In the genomic region with DNA sequence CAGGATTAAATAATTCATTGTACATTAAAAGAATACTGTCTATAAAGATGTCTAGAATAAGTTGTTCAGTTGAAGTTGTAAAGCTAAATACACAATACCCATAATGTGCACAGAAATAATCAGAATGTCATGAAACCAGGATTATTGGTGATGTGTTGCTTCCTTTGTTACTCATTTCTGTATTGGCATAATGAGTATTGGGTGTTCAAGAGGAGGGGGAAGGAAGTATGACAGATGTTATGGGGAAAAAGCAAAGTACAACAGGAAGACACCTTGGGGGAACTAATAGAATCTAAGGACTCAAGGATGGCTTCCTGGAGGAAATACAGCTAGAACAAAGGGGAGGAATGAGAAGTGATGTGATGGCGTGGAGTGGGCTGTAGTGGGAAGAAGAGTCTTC, we compare ENCODE assay signal across 28 cellular contexts. TPM values are rescaled to one million over a fixed set of nuclear protein-coding genes. Genes with fewer than 3 reads are reported as not detected.
DNase-seq lines count a peak whose midpoint lies in the region; ATAC-seq, FAIRE-seq and TF ChIP-seq lines count a peak whose summit lies in the region.
"Had no signal": no experiment of that assay in that cellular context is flagged by ENCODE, and none has a peak within 500 bp of the region (broad histone marks: within the 10 kb centered on the region; RNA-seq: fewer than 3 reads in every experiment).

No MANE protein-coding gene starts in this region.

- peak overlapping the region; percentile 78 for H3K4me3 Mint-ChIP-seq in natural killer cell treated with Interleukin-12 subunit alpha and Interleukin-12 subunit beta and Interleukin-15 and Interleukin-18, amount 100 ng/mL, for 72 hours
- H3K4me3 Mint-ChIP-seq in natural killer cell = no peak overlapping the region
- H3K4me3 Mint-ChIP-seq: naive thymus-derived CD8-positive, alpha-beta T cell; type B pancreatic cell had no signal

- DNase-seq in natural killer cell treated with Interleukin-12 subunit alpha and Interleukin-12 subunit beta and Interleukin-15 and Interleukin-18, amount 100 ng/mL, for 72 hours (ENCODE audit: low spot score) = no peak
- DNase-seq in natural killer cell = no peak
- DNase-seq in GM12878 (ENCODE audit: low read depth, low spot score) = no peak
- no peak for DNase-seq in small intestine
- no peak for DNase-seq in HTR-8/SVneo (ENCODE audit: insufficient read length, low spot score)
- no peak for DNase-seq in C1 segment of cervical spinal cord (lab: John Stamatoyannopoulos, UW)
- DNase-seq: activated naive CD4-positive, alpha-beta T cell treated with anti-CD3 and anti-CD28 coated beads, Interleukin-2, amount 50 U/mL, for 16 hours; aorta; DMS79; effector memory CD4-positive, alpha-beta T cell; GDM1; H7; heart left ventricle; lower lobe of right lung; MM.1S; naive thymus-derived CD8-positive, alpha-beta T cell; NCI-H1417; NCI-H2029 treated with DMSO at 0.1 percent for 48 hours; NCI-H226; NCI-H748 treated with DMSO at 0.1 percent for 48 hours; substantia nigra had no signal

- POLR2A ChIA-PET in GM12878 (lab: Charles Lee) = no interaction called here

- 46% methylated on average over 1 of the region's 1 CpG for WGBS in GM12878 (ENCODE audit: insufficient coverage, insufficient replicate concordance, low lambda C conversion rate, missing lambda C conversion rate)
- WGBS in small intestine, 3 donors = 80 to 93% (median 86%) methylated on average over 1 of the region's 1 CpG

- CTCF ChIA-PET in GM12878 (lab: Yijun Ruan, JAX) = interaction anchor here (0.8 to 0.9 kb wide), 2 partner anchors 94 to 344 kb away, joined by 3 read pairs; no protein-coding TSS in a partner anchor

- intact Hi-C loops in natural killer cell (cut with micrococcal nuclease) = no loop called here
- intact Hi-C loops in GM12878 (cut with micrococcal nuclease; ENCODE audit: unreplicated experiment) = no loop called here

- H3K36me3 ChIP-seq in GM12878 (ENCODE audit: control insufficient read depth in 2 of 2, insufficient read depth in 2 of 2, low read length in 1 of 2) (peaks cover 0 to 13% of the 10 kb centered on the region in 2 experiments; a peak in 2 of 4 replicates), small intestine (ENCODE audit: control insufficient read depth in 2 of 2, insufficient read depth in 2 of 2, low read length in 2 of 2) (peaks cover 2 to 5% of the 10 kb centered on the region in 2 donors)

- TF ChIP-seq POLR2A in GM12878 (IDR thresholded peaks at IDR 0.05; ENCODE audit: low read depth, low read length) = no peak

- RAD21 ChIA-PET in GM12878 (lab: Charles Lee; ENCODE audit: unreplicated experiment) = no interaction called here

- H3K27me3 Mint-ChIP-seq in natural killer cell treated with Interleukin-12 subunit alpha and Interleukin-12 subunit beta and Interleukin-15 and Interleukin-18, amount 100 ng/mL, for 72 hours = no peaks in the 10 kb centered on the region
- no peaks in the 10 kb centered on the region for H3K27me3 Mint-ChIP-seq in natural killer cell (ENCODE audit: low read depth in 2 of 2)
- H3K27me3 Mint-ChIP-seq: naive thymus-derived CD8-positive, alpha-beta T cell; type B pancreatic cell had no signal

- no peak for TF ChIP-seq CTCF in natural killer cell (IDR thresholded peaks at IDR 0.05)
- TF ChIP-seq CTCF in GM12878 (IDR thresholded peaks at IDR 0.05 in 2 of 3, conservative IDR thresholded peaks at IDR 0.05 in 1 of 3; ENCODE audit: control insufficient read depth in 2 of 3, extremely low read depth in 1 of 3, insufficient read depth in 1 of 3, low read depth in 3 of 3, low read length in 3 of 3) = no peak

- no peak overlapping the region for H3K27ac ChIP-seq in GM12878 (ENCODE audit: control insufficient read depth, insufficient read depth)
- H3K27ac ChIP-seq in small intestine (ENCODE audit: low read depth in 1 of 2, low read length in 1 of 2) = no peak overlapping the region
- H3K27ac ChIP-seq: BLaER1 treated with 17β-estradiol and CSF1 and Interleukin-3, amounts not matched to agents 10 nM and 100 nM; heart left ventricle; KMS-11; lower lobe of right lung; SJSA1; skin epidermis had no signal

- BruUV-seq in GM12878 (replicated peaks; lab: Mats Ljungman, UMichigan) = no TSS peak

- no peak overlapping the region for H3K4me2 ChIP-seq in GM12878 (ENCODE audit: control insufficient read depth, insufficient read depth)
- H3K4me2 ChIP-seq: BLaER1 treated with 17β-estradiol and CSF1 and Interleukin-3, amounts not matched to agents 10 nM and 100 nM; KMS-11 had no signal

- H3K4me3 ChIP-seq in GM12878 = no peak overlapping the region
- H3K4me3 ChIP-seq in small intestine (ENCODE audit: low read depth in 1 of 2, low read length in 2 of 2) = no peak overlapping the region
- H3K4me3 ChIP-seq: BLaER1 treated with 17β-estradiol and CSF1 and Interleukin-3, amounts not matched to agents 10 nM and 100 nM; heart left ventricle; lower lobe of right lung; SJSA1; skin epidermis had no signal

- no peak for TF ChIP-seq RAD21 in GM12878 (IDR thresholded peaks at IDR 0.05; ENCODE audit: insufficient read depth, low read depth, low read length)

- H3K9me3 Mint-ChIP-seq in natural killer cell treated with Interleukin-12 subunit alpha and Interleukin-12 subunit beta and Interleukin-15 and Interleukin-18, amount 100 ng/mL, for 72 hours = no peaks in the 10 kb centered on the region
- no peaks in the 10 kb centered on the region for H3K9me3 Mint-ChIP-seq in natural killer cell
- H3K9me3 Mint-ChIP-seq: type B pancreatic cell had no signal

- FAIRE-seq in GM12878 (lab: Jason Lieb, UNC) = no peak
- FAIRE-seq in small intestine (lab: Jason Lieb, UNC) = no peak
- no peak for FAIRE-seq in HTR-8/SVneo (lab: Jason Lieb, UNC)
- FAIRE-seq: colon had no signal

- H3K79me2 ChIP-seq in GM12878 (ENCODE audit: control insufficient read depth, insufficient read depth, low read length) = no peaks in the 10 kb centered on the region

- no peak for TF ChIP-seq EP300 in GM12878 (IDR thresholded peaks at IDR 0.05; ENCODE audit: borderline replicate concordance in 1 of 2, control insufficient read depth in 1 of 2, low read depth in 2 of 2, low read length in 2 of 2)

- SMC1A ChIA-PET in GM12878 (lab: Charles Lee; ENCODE audit: uncharacterized antibody, unreplicated experiment) = interaction anchor here (0.8 to 1.2 kb wide), 2 partner anchors 345 to 392 kb away, joined by 3 to 4 read pairs; no protein-coding TSS in a partner anchor

- H3K4me1 ChIP-seq in GM12878 (ENCODE audit: control insufficient read depth, insufficient read depth, low read length) (peaks cover 3% of the 10 kb centered on the region; the same call in 1 of the 2 replicates), small intestine (ENCODE audit: control insufficient read depth in 2 of 2, insufficient read depth in 1 of 2, low read depth in 1 of 2, low read length in 1 of 2) (no peaks in the 10 kb centered on the region)
- H3K4me1 ChIP-seq: heart left ventricle, lower lobe of right lung, SJSA1 had no signal

- H3K27me3 ChIP-seq in GM12878 (replicated peaks in 1 of 2; ENCODE audit: control insufficient read depth in 2 of 2, insufficient read depth in 2 of 2, low read length in 1 of 2) = no peaks in the 10 kb centered on the region
- H3K27me3 ChIP-seq in small intestine (ENCODE audit: control insufficient read depth in 2 of 2, insufficient read depth in 2 of 2, low read length in 2 of 2) = no peaks in the 10 kb centered on the region
- H3K27me3 ChIP-seq: BLaER1 treated with 17β-estradiol and CSF1 and Interleukin-3, amounts not matched to agents 10 nM and 100 nM; heart left ventricle; SJSA1 had no signal

- in situ Hi-C loops in GM12878 (cut with MboI) = no loop called here

- H4K20me1 ChIP-seq in GM12878 (ENCODE audit: control insufficient read depth, insufficient read depth) = no peaks in the 10 kb centered on the region
- H4K20me1 ChIP-seq: BLaER1 treated with 17β-estradiol and CSF1 and Interleukin-3, amounts not matched to agents 10 nM and 100 nM had no signal

- H3K4me1 Mint-ChIP-seq in natural killer cell treated with Interleukin-12 subunit alpha and Interleukin-12 subunit beta and Interleukin-15 and Interleukin-18, amount 100 ng/mL, for 72 hours (ENCODE audit: low read depth in 2 of 2) = peaks cover 5 to 14% of the 10 kb centered on the region in 2 donors
- no peaks in the 10 kb centered on the region for H3K4me1 Mint-ChIP-seq in natural killer cell
- H3K4me1 Mint-ChIP-seq: naive thymus-derived CD8-positive, alpha-beta T cell had no signal

- H3K27ac Mint-ChIP-seq in natural killer cell treated with Interleukin-12 subunit alpha and Interleukin-12 subunit beta and Interleukin-15 and Interleukin-18, amount 100 ng/mL, for 72 hours = peak overlapping the region; percentile 22 to 76
- no peak overlapping the region for H3K27ac Mint-ChIP-seq in natural killer cell
- H3K27ac Mint-ChIP-seq: type B pancreatic cell had no signal

- no peak overlapping the region for H3K9ac ChIP-seq in GM12878 (ENCODE audit: control insufficient read depth, insufficient read depth, low read length)
- H3K9ac ChIP-seq: BLaER1 treated with 17β-estradiol and CSF1 and Interleukin-3, amounts not matched to agents 10 nM and 100 nM; KMS-11 had no signal

- H2AFZ ChIP-seq in GM12878 (ENCODE audit: control insufficient read depth, low read depth, low read length) = no peak overlapping the region

- H3K9me3 ChIP-seq in GM12878 (replicated peaks; ENCODE audit: control insufficient read depth, insufficient read depth, low read length) (no peaks in the 10 kb centered on the region), small intestine (ENCODE audit: control insufficient read depth, low read depth) (no peaks in the 10 kb centered on the region)
- H3K9me3 ChIP-seq: heart left ventricle, lower lobe of right lung, SJSA1 had no signal

- ATAC-seq in natural killer cell treated with Interleukin-12 subunit alpha and Interleukin-12 subunit beta and Interleukin-15 and Interleukin-18, amount 100 ng/mL, for 72 hours = peak in 1 of 2 donors; percentile 78
- no peak for ATAC-seq in natural killer cell
- peak; percentile 48 for ATAC-seq in HG02642 (IDR thresholded peaks at IDR 0.05; ENCODE audit: poor library complexity, unreplicated experiment)
- peak; percentile 57 for ATAC-seq in GM12878
- ATAC-seq: heart left ventricle; lower lobe of right lung; naive thymus-derived CD8-positive, alpha-beta T cell had no signal

- peaks cover 14% of the 10 kb centered on the region for H3K36me3 Mint-ChIP-seq in natural killer cell treated with Interleukin-12 subunit alpha and Interleukin-12 subunit beta and Interleukin-15 and Interleukin-18, amount 100 ng/mL, for 72 hours
- peaks cover 6% of the 10 kb centered on the region for H3K36me3 Mint-ChIP-seq in natural killer cell

RNA-seq across cellular contexts. Expression of a gene that starts 15.0 kb away (rescaled TPM):
- total RNA-seq in natural killer cell treated with Interleukin-12 subunit alpha and Interleukin-12 subunit beta and Interleukin-15 and Interleukin-18, amount 100 ng/mL, for 72 hours = not detected
- total RNA-seq in natural killer cell (not detected), GM12878 (2014; rRNA removed) (not detected in 2 replicates), GM12878 (2014; rRNA removed; fragmentation: Illumina TruSeq; extraction: Trizol) (not detected in 2 replicates), GM12878 (2021) (not detected in 2 replicates)
- total RNA-seq in GM12878 (2013; cell fraction: nucleolus; rRNA removed) = not detected in 2 replicates
- not detected for polyA plus RNA-seq in GM12878 (2011; ENCODE audit: low read depth)
- polyA plus RNA-seq in GM12878 (2011; rRNA removed) (not detected in 2 replicates), GM12878 (2014; fragmentation: Illumina TruSeq; extraction: Trizol) (0.11 TPM in 1 of 2 replicates, not detected in the other), GM12878 (2014; fragmentation: Nextera tagmentation; extraction: Ambion mirVana) (not detected), GM12878 (2014; rRNA removed) (not detected in 2 replicates), GM12878 (2016; fragmentation: Nextera tagmentation; extraction: Ambion mirVana) (not detected), small intestine (10 to 100 TPM in 1 of 3 donors, 1 to 10 TPM in 1, under 1 TPM in 1; 0.61 to 66.7 (median 4.5) TPM)
- 0.03 TPM in 1 of 2 replicates, not detected in the other for polyA plus RNA-seq in GM12878 (2011; cell fraction: cytosol; rRNA removed)
- 0.04 TPM in 1 of 2 replicates, not detected in the other for polyA plus RNA-seq in GM12878 (2011; cell fraction: nucleus; rRNA removed)
- polyA plus RNA-seq in GM12878 (2012) = not detected in 2 replicates
- not detected in 2 replicates for polyA minus RNA-seq in GM12878 (2011; rRNA and poly(A)+ RNA removed)
- polyA minus RNA-seq in GM12878 (2011; cell fraction: cytosol; rRNA and poly(A)+ RNA removed) = not detected in 2 replicates
- not detected in 2 replicates for polyA minus RNA-seq in GM12878 (2011; cell fraction: nucleus; rRNA and poly(A)+ RNA removed)
- total RNA-seq: naive thymus-derived CD8-positive, alpha-beta T cell had no signal
- polyA plus RNA-seq: naive thymus-derived CD8-positive, alpha-beta T cell had no signal

RNA-seq across cellular contexts. Expression of a gene that starts 34.2 kb away (rescaled TPM):
- total RNA-seq in natural killer cell treated with Interleukin-12 subunit alpha and Interleukin-12 subunit beta and Interleukin-15 and Interleukin-18, amount 100 ng/mL, for 72 hours = 10 to 100 TPM; 46.9 to 69.7 TPM
- total RNA-seq in natural killer cell (10 to 100 TPM; 22.6 to 32.5 (median 24.2) TPM), GM12878 (2014; rRNA removed) (70.7 and 78.9 TPM in 2 replicates), GM12878 (2014; rRNA removed; fragmentation: Illumina TruSeq; extraction: Trizol) (71.1 and 71.2 TPM in 2 replicates), GM12878 (2021) (48.0 and 51.4 TPM in 2 replicates)
- 47.7 and 48.2 TPM in 2 replicates for total RNA-seq in GM12878 (2013; cell fraction: nucleolus; rRNA removed)
- polyA plus RNA-seq in GM12878 (2011; ENCODE audit: low read depth) = 34.3 TPM
- polyA plus RNA-seq in GM12878 (2011; rRNA removed) (62.2 and 81.9 TPM in 2 replicates), GM12878 (2014; fragmentation: Illumina TruSeq; extraction: Trizol) (73.9 and 85.6 TPM in 2 replicates), GM12878 (2014; fragmentation: Nextera tagmentation; extraction: Ambion mirVana) (100 to 1,000 TPM; 178 to 208 TPM), GM12878 (2014; rRNA removed) (56.5 and 65.4 TPM in 2 replicates), GM12878 (2016; fragmentation: Nextera tagmentation; extraction: Ambion mirVana) (100 to 1,000 TPM; 127 to 129 TPM), small intestine (10 to 100 TPM; 18.4 to 26.6 (median 21.7) TPM)
- polyA plus RNA-seq in GM12878 (2011; cell fraction: cytosol; rRNA removed) = 29.5 and 31.7 TPM in 2 replicates
- polyA plus RNA-seq in GM12878 (2011; cell fraction: nucleus; rRNA removed) = 43.1 and 45.5 TPM in 2 replicates
- polyA plus RNA-seq in GM12878 (2012) = 41.8 and 46.5 TPM in 2 replicates
- polyA minus RNA-seq in GM12878 (2011; rRNA and poly(A)+ RNA removed) = 41.0 and 47.5 TPM in 2 replicates
- polyA minus RNA-seq in GM12878 (2011; cell fraction: cytosol; rRNA and poly(A)+ RNA removed) = 16.3 and 19.8 TPM in 2 replicates
- polyA minus RNA-seq in GM12878 (2011; cell fraction: nucleus; rRNA and poly(A)+ RNA removed) = 16.0 and 22.0 TPM in 2 replicates

RNA-seq across cellular contexts. Expression of a gene that starts 48.1 kb away (rescaled TPM):
- under 1 TPM in 1 of 2 donors, not detected in 1; 0.62 TPM for total RNA-seq in natural killer cell treated with Interleukin-12 subunit alpha and Interleukin-12 subunit beta and Interleukin-15 and Interleukin-18, amount 100 ng/mL, for 72 hours
- total RNA-seq in natural killer cell (under 1 TPM in 2 of 3 donors, not detected in 1; 0.11 to 0.20 TPM), GM12878 (2014; rRNA removed) (0.06 and 0.11 TPM in 2 replicates), GM12878 (2014; rRNA removed; fragmentation: Illumina TruSeq; extraction: Trizol) (not detected in 2 replicates), GM12878 (2021) (not detected in 2 replicates)
- 10.0 and 10.2 TPM in 2 replicates for total RNA-seq in GM12878 (2013; cell fraction: nucleolus; rRNA removed)
- polyA plus RNA-seq in GM12878 (2011; ENCODE audit: low read depth) = not detected
- polyA plus RNA-seq in GM12878 (2011; rRNA removed) (1.2 and 1.3 TPM in 2 replicates), GM12878 (2014; fragmentation: Illumina TruSeq; extraction: Trizol) (0.01 TPM in 1 of 2 replicates, not detected in the other), GM12878 (2014; fragmentation: Nextera tagmentation; extraction: Ambion mirVana) (under 1 TPM; 0.04 to 0.06 TPM), GM12878 (2014; rRNA removed) (0.08 TPM in 1 of 2 replicates, not detected in the other), GM12878 (2016; fragmentation: Nextera tagmentation; extraction: Ambion mirVana) (not detected), small intestine (under 1 TPM in 1 of 3 donors, not detected in 2; 0.70 TPM)
- 0.95 and 1.3 TPM in 2 replicates for polyA plus RNA-seq in GM12878 (2011; cell fraction: cytosol; rRNA removed)
- polyA plus RNA-seq in GM12878 (2011; cell fraction: nucleus; rRNA removed) = 1.1 and 1.4 TPM in 2 replicates
- polyA plus RNA-seq in GM12878 (2012) = not detected in 2 replicates
- polyA minus RNA-seq in GM12878 (2011; rRNA and poly(A)+ RNA removed) = 2.8 and 3.9 TPM in 2 replicates
- polyA minus RNA-seq in GM12878 (2011; cell fraction: cytosol; rRNA and poly(A)+ RNA removed) = 0.80 and 0.83 TPM in 2 replicates
- polyA minus RNA-seq in GM12878 (2011; cell fraction: nucleus; rRNA and poly(A)+ RNA removed) = 5.1 and 7.1 TPM in 2 replicates
- total RNA-seq: naive thymus-derived CD8-positive, alpha-beta T cell had no signal

Comparison
In these comparisons a context has a peak if more than half of its experiments do, and no peak if none do; other contexts are left out.
1. H3K27ac Mint-ChIP-seq: peak in natural killer cell treated with Interleukin-12 subunit alpha and Interleukin-12 subunit beta and Interleukin-15 and Interleukin-18, amount 100 ng/mL, for 72 hours (2 of 2); none in natural killer cell (0 of 2).
2. ATAC-seq: peak in HG02642 (single experiment) and GM12878 (single experiment); none in natural killer cell (0 of 3).